ENCODE assay signal across 32 cellular contexts in the genomic region with DNA sequence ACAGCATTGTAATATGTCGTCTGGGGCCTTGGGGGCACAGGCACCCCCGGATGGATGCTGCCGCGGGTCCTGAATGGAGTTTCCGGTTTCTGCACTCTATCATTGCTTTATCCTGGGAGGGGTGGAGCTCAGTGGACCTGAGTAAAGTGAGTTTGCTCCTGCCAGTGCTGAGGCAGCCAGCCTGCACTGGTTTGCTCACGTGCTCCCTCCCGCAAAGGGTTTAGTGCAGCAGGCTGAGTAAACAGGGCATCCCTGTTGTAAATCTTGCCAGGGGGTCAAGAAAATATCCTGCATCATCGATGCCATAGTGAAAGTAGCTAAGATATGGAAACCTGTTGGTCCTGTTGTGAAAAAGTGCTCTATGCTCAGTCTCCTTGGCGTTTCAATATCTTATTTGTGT.
"Had no signal": no experiment of that assay in that cellular context is flagged by ENCODE, and none has a peak within 500 bp of the region (broad histone marks: within the 10 kb centered on the region; RNA-seq: fewer than 3 reads in every experiment).

No MANE protein-coding gene starts in this region.

- H3K27me3 Mint-ChIP-seq: activated CD4-positive, alpha-beta T cell treated with anti-CD3 and anti-CD28 coated beads, Interleukin-2, amount 10 ng/mL, durations not matched to agents 24 days and 14 days; activated CD8-positive, alpha-beta T cell treated with anti-CD3 and anti-CD28 coated beads for 36 hours; activated naive CD8-positive, alpha-beta T cell treated with anti-CD3 and anti-CD28 coated beads for 36 hours; activated T-helper 17 cell treated with anti-CD3 and anti-CD28 coated beads, Interleukin-2, amount 50 U/mL, for 72 hours; T-cell had no signal

- H3K4me1 ChIP-seq: SJSA1 had no signal

- H3K36me3 ChIP-seq: brain microvascular endothelial cell, SJSA1, WERI-Rb-1 had no signal

- H3K27me3 ChIP-seq: brain microvascular endothelial cell, SJSA1 had no signal

- H3K27ac ChIP-seq: brain microvascular endothelial cell, SJSA1, WERI-Rb-1 had no signal

- H3K4me1 Mint-ChIP-seq: activated CD4-positive, alpha-beta T cell treated with anti-CD3 and anti-CD28 coated beads, Interleukin-2, amount 10 ng/mL, durations not matched to agents 24 days and 14 days; activated naive CD8-positive, alpha-beta T cell treated with anti-CD3 and anti-CD28 coated beads for 36 hours; activated T-helper 17 cell treated with anti-CD3 and anti-CD28 coated beads, Interleukin-2, amount 50 U/mL, for 72 hours; T-cell had no signal

- H3K9me3 ChIP-seq: SK-N-SH had no signal

- H3K4me3 ChIP-seq: SJSA1 had no signal

- H3K4me3 Mint-ChIP-seq: activated CD4-positive, alpha-beta T cell treated with anti-CD3 and anti-CD28 coated beads, Interleukin-2, amount 10 ng/mL, durations not matched to agents 24 days and 14 days; activated CD8-positive, alpha-beta T cell treated with anti-CD3 and anti-CD28 coated beads for 36 hours; activated naive CD8-positive, alpha-beta T cell treated with anti-CD3 and anti-CD28 coated beads for 36 hours; activated T-cell treated with anti-CD3 and anti-CD28 coated beads, Interleukin-2, amount 50 U/mL, for 72 hours; activated T-helper 17 cell treated with anti-CD3 and anti-CD28 coated beads, Interleukin-2, amount 50 U/mL, for 72 hours; T-cell had no signal

- H3K27ac Mint-ChIP-seq: activated CD4-positive, alpha-beta T cell treated with anti-CD3 and anti-CD28 coated beads, Interleukin-2, amount 10 ng/mL, durations not matched to agents 24 days and 14 days; activated CD8-positive, alpha-beta T cell treated with anti-CD3 and anti-CD28 coated beads for 36 hours; activated naive CD8-positive, alpha-beta T cell treated with anti-CD3 and anti-CD28 coated beads for 36 hours; activated T-cell treated with anti-CD3 and anti-CD28 coated beads, Interleukin-2, amount 50 U/mL, for 72 hours; activated T-helper 17 cell treated with anti-CD3 and anti-CD28 coated beads, Interleukin-2, amount 50 U/mL, for 72 hours; T-cell had no signal

- H3K9ac ChIP-seq: SK-N-SH had no signal

- H3K9me3 Mint-ChIP-seq: activated naive CD8-positive, alpha-beta T cell treated with anti-CD3 and anti-CD28 coated beads for 36 hours had no signal

- H3K36me3 Mint-ChIP-seq: activated naive CD8-positive, alpha-beta T cell treated with anti-CD3 and anti-CD28 coated beads for 36 hours; T-cell had no signal

- H3K4me2 ChIP-seq: SK-N-SH had no signal

- ATAC-seq: activated CD8-positive, alpha-beta T cell treated with anti-CD3 and anti-CD28 coated beads for 36 hours; activated T-cell treated with anti-CD3 and anti-CD28 coated beads, Interleukin-2, amount 50 U/mL, for 72 hours; activated T-helper 17 cell treated with anti-CD3 and anti-CD28 coated beads, Interleukin-2, amount 50 U/mL, for 72 hours; T-cell had no signal

- FAIRE-seq: colon had no signal

- DNase-seq: activated CD4-positive, alpha-beta T cell treated with anti-CD3 and anti-CD28 coated beads for 1 hour; activated CD4-positive, alpha-beta T cell treated with anti-CD3 and anti-CD28 coated beads, Interleukin-2, amount 10 ng/mL, durations not matched to agents 24 days and 14 days; activated CD4-positive, alpha-beta T cell treated with anti-CD3 and anti-CD28 coated beads, Interleukin-2, amount 50 U/mL, for 4 hours; activated CD4-positive, CD25-positive, alpha-beta regulatory T cell; activated CD8-positive, alpha-beta T cell treated with anti-CD3 and anti-CD28 coated beads for 36 hours; activated effector memory CD4-positive, alpha-beta T cell treated with anti-CD3 and anti-CD28 coated beads, Interleukin-2, amount 50 U/mL, for 16 hours; activated naive CD4-positive, alpha-beta T cell; activated naive CD4-positive, alpha-beta T cell treated with anti-CD3 and anti-CD28 coated beads, Interleukin-2, amount 50 U/mL, for 16 hours; activated naive CD8-positive, alpha-beta T cell treated with anti-CD3 and anti-CD28 coated beads for 36 hours; activated T-cell treated with anti-CD3 and anti-CD28 coated beads, Interleukin-2, amount 50 U/mL, for 1 hour; activated T-cell treated with anti-CD3 and anti-CD28 coated beads, Interleukin-2, amount 50 U/mL, for 72 hours; amniotic stem cell; aorta; brain microvascular endothelial cell; central memory CD4-positive, alpha-beta T cell; NCI-H1105; NCI-H1417 treated with DMSO at 0.1 percent for 48 hours; NCI-H1930; NCI-H2081 treated with DMSO at 0.1 percent for 48 hours; NCI-H226; NCI-H446 treated with DMSO at 0.1 percent for 48 hours; NCI-H524 treated with DMSO at 0.1 percent for 48 hours; NK-92 treated with Interleukin-12 subunit alpha and Interleukin-12 subunit beta, amount 100 ng/mL, for 24 hours; Right ventricle myocardium superior; SK-N-SH; T-cell; T-helper 2 cell; T-helper 9 cell; WERI-Rb-1 had no signal
